In genomic region chr6:35146453-35146852, GRCh38 we compare ENCODE assay signal across 8 cellular contexts. TPM values are rescaled to one million over a fixed set of nuclear protein-coding genes. Genes with fewer than 3 reads are reported as not detected.
A peak's percentile ranks its signal among the peaks of the same experiment; 100 is the strongest.
DNase-seq lines count a peak whose midpoint lies in the region; ATAC-seq and TF ChIP-seq lines count a peak whose summit lies in the region.

No MANE protein-coding gene starts in this region.

- no peaks in the 10 kb centered on the region for H3K27me3 ChIP-seq in right lobe of liver

- peak; percentile 15 to 42 for DNase-seq in AML-193 (lab: John Stamatoyannopoulos, UW)
- DNase-seq in NCI-H82 (lab: John Stamatoyannopoulos, UW): peak; percentile 84
- DNase-seq in caudate nucleus (lab: John Stamatoyannopoulos, UW): peak in 40 of 61 donors; percentile 3 to 51 (median 22)
- peak; percentile 63 to 74 (median 71) for DNase-seq in right lobe of liver

- no peaks in the 10 kb centered on the region for H3K9me3 ChIP-seq in right lobe of liver

- no peaks in the 10 kb centered on the region for H3K36me3 ChIP-seq in right lobe of liver

- TF ChIP-seq POLR2A in right lobe of liver (IDR thresholded peaks at IDR 0.05): no peak

- ATAC-seq in right lobe of liver: peak; percentile 97 to 99 (median 98)
- no peak for ATAC-seq in GM21447 (IDR thresholded peaks at IDR 0.05; ENCODE audit: unreplicated experiment)
- ATAC-seq in HG03460 (IDR thresholded peaks at IDR 0.05; ENCODE audit: unreplicated experiment): no peak
- no peak for ATAC-seq in GM19467 (IDR thresholded peaks at IDR 0.05; ENCODE audit: unreplicated experiment)

- H3K4me1 ChIP-seq in right lobe of liver: no peaks in the 10 kb centered on the region

- 57% methylated on average over 6 of the region's 6 CpGs for WGBS in right lobe of liver (ENCODE audit: insufficient coverage, low coverage, low lambda C conversion rate, missing lambda C conversion rate)

- peak; percentile 42; the same call in 1 of the 2 replicates for TF ChIP-seq CTCF in GM12875 (IDR thresholded peaks at IDR 0.05; ENCODE audit: borderline replicate concordance, insufficient read depth, low read depth, low read length)
- peak; percentile 62 to 83 (median 78) for TF ChIP-seq CTCF in right lobe of liver (IDR thresholded peaks at IDR 0.05)

- no peak overlapping the region for H3K27ac ChIP-seq in caudate nucleus (ENCODE audit: low read depth, low read length)
- no peak overlapping the region for H3K27ac ChIP-seq in right lobe of liver

- intact Hi-C loops in right lobe of liver (cut with DNase I): loop anchor here (5.0 to 10.0 kb wide), 3 partner anchors 58 to 96 kb away; no protein-coding TSS in a partner anchor

- no peak overlapping the region for H3K4me3 ChIP-seq in GM12875 (ENCODE audit: low read depth, low read length)
- no peak overlapping the region for H3K4me3 ChIP-seq in right lobe of liver

RNA-seq across cellular contexts. Expression of gene TCP11, which starts 5.3 kb away (rescaled TPM):
- total RNA-seq in right lobe of liver: under 1 TPM in 1 of 6 experiments, not detected in 5; 0.31 TPM

Comparison
In these comparisons a context has a peak if more than half of its experiments do, and no peak if none do; other contexts are left out.
1. DNase-seq: peak in every context shown above with its lines; median percentile 84 in NCI-H82; 71 in right lobe of liver; 28 in AML-193; 22 in caudate nucleus.
2. ATAC-seq: peak in right lobe of liver (4 of 4); none in GM21447 (single experiment), HG03460 (single experiment) and GM19467 (single experiment).